In genomic region chr11:14022821-14023220, GRCh38 we compare ENCODE assay signal across 24 cellular contexts.
"Had no signal": no experiment of that assay in that cellular context is flagged by ENCODE, and none has a peak within 500 bp of the region (broad histone marks: within the 10 kb centered on the region; RNA-seq: fewer than 3 reads in every experiment).

No MANE protein-coding gene starts in this region.

- H3K4me3 ChIP-seq: K562 had no signal

- H3K36me3 Mint-ChIP-seq: activated CD4-positive, alpha-beta memory T cell treated with anti-CD3 and anti-CD28 coated beads for 36 hours; activated naive CD4-positive, alpha-beta T cell treated with anti-CD3 and anti-CD28 coated beads, Interleukin-2, amount 50 U/mL, for 72 hours; brain had no signal

- H3K4me3 Mint-ChIP-seq: activated CD4-positive, alpha-beta memory T cell treated with anti-CD3 and anti-CD28 coated beads for 36 hours; activated CD4-positive, alpha-beta T cell treated with anti-CD3 and anti-CD28 coated beads, Interleukin-2, amount 10 ng/mL, durations not matched to agents 7 days and 5 days; activated naive CD8-positive, alpha-beta T cell treated with anti-CD3 and anti-CD28 coated beads, Interleukin-2, amount 50 U/mL, for 24 hours; activated T-cell treated with anti-CD3 and anti-CD28 coated beads, Interleukin-2, amount 50 U/mL, for 4 hours; brain; T-helper 17 cell had no signal

- H3K4me1 Mint-ChIP-seq: activated CD4-positive, alpha-beta T cell treated with anti-CD3 and anti-CD28 coated beads, Interleukin-2, amount 10 ng/mL, durations not matched to agents 7 days and 5 days; activated naive CD8-positive, alpha-beta T cell treated with anti-CD3 and anti-CD28 coated beads, Interleukin-2, amount 50 U/mL, for 24 hours; T-helper 17 cell had no signal

- H3K9me3 Mint-ChIP-seq: activated CD4-positive, alpha-beta memory T cell treated with anti-CD3 and anti-CD28 coated beads for 36 hours; activated CD4-positive, alpha-beta T cell treated with anti-CD3 and anti-CD28 coated beads, Interleukin-2, amount 10 ng/mL, durations not matched to agents 7 days and 5 days; activated naive CD4-positive, alpha-beta T cell treated with anti-CD3 and anti-CD28 coated beads, Interleukin-2, amount 50 U/mL, for 72 hours; activated naive CD8-positive, alpha-beta T cell treated with anti-CD3 and anti-CD28 coated beads, Interleukin-2, amount 50 U/mL, for 24 hours; activated T-cell treated with anti-CD3 and anti-CD28 coated beads, Interleukin-2, amount 50 U/mL, for 4 hours; brain had no signal

- DNase-seq: activated CD4-positive, alpha-beta memory T cell treated with anti-CD3 and anti-CD28 coated beads for 36 hours; activated CD4-positive, alpha-beta T cell treated with anti-CD3 and anti-CD28 coated beads, Interleukin-2, amount 10 ng/mL, durations not matched to agents 7 days and 5 days; activated CD4-positive, CD25-positive, alpha-beta regulatory T cell; activated CD8-positive, alpha-beta memory T cell treated with anti-CD3 and anti-CD28 coated beads for 24 hours; activated effector memory CD4-positive, alpha-beta T cell treated with anti-CD3 and anti-CD28 coated beads, Interleukin-2, amount 50 U/mL, for 16 hours; activated naive CD4-positive, alpha-beta T cell treated with Interleukin-2 at 50 U/mL for 16 hours; activated naive CD8-positive, alpha-beta T cell treated with anti-CD3 and anti-CD28 coated beads, Interleukin-2, amount 50 U/mL, for 24 hours; activated T-cell treated with anti-CD3 and anti-CD28 coated beads, Interleukin-2, amount 50 U/mL, for 4 hours; amniotic stem cell; Karpas-422; MM.1S; NCI-H1105; NCI-H187; NCI-H2081 treated with DMSO at 0.1 percent for 48 hours; NCI-H2171 treated with DMSO at 0.1 percent for 48 hours; NCI-H510A; NCI-H526 treated with DMSO at 0.1 percent for 48 hours; NK-92 treated with Interleukin-12 subunit alpha and Interleukin-12 subunit beta, amount 100 ng/mL, for 24 hours; SIG-M5; T-helper 17 cell; T-helper 9 cell had no signal

- H3K27ac Mint-ChIP-seq: activated CD4-positive, alpha-beta memory T cell treated with anti-CD3 and anti-CD28 coated beads for 36 hours; activated CD4-positive, alpha-beta T cell treated with anti-CD3 and anti-CD28 coated beads, Interleukin-2, amount 10 ng/mL, durations not matched to agents 7 days and 5 days; activated naive CD4-positive, alpha-beta T cell treated with anti-CD3 and anti-CD28 coated beads, Interleukin-2, amount 50 U/mL, for 72 hours; activated naive CD8-positive, alpha-beta T cell treated with anti-CD3 and anti-CD28 coated beads, Interleukin-2, amount 50 U/mL, for 24 hours; brain; T-helper 17 cell had no signal

- H3K27me3 Mint-ChIP-seq: activated CD4-positive, alpha-beta memory T cell treated with anti-CD3 and anti-CD28 coated beads for 36 hours; activated naive CD8-positive, alpha-beta T cell treated with anti-CD3 and anti-CD28 coated beads, Interleukin-2, amount 50 U/mL, for 24 hours had no signal

- ATAC-seq: activated naive CD4-positive, alpha-beta T cell treated with anti-CD3 and anti-CD28 coated beads, Interleukin-2, amount 50 U/mL, for 72 hours; activated naive CD8-positive, alpha-beta T cell treated with anti-CD3 and anti-CD28 coated beads, Interleukin-2, amount 50 U/mL, for 24 hours; activated T-cell treated with anti-CD3 and anti-CD28 coated beads, Interleukin-2, amount 50 U/mL, for 4 hours; K562; T-helper 17 cell had no signal
